8 cellular contexts compared by ENCODE assay signal in genomic region chr14:31560759-31561154, GRCh38. TPM values are rescaled to one million over a fixed set of nuclear protein-coding genes. Genes with fewer than 3 reads are reported as not detected.
DNase-seq lines count a peak whose midpoint lies in the region; ATAC-seq, FAIRE-seq and TF ChIP-seq lines count a peak whose summit lies in the region.

No MANE protein-coding gene starts in this region.

- H3K4me1 Mint-ChIP-seq in astrocyte (ENCODE audit: low read depth, unreplicated experiment) = no peaks in the 10 kb centered on the region

- 40 to 41% methylated on average over 7 of the region's 7 CpGs for WGBS in aorta, 2 donors

- H3K4me3 ChIP-seq in astrocyte (ENCODE audit: insufficient read depth, low read depth, low read length) = peak overlapping the region; percentile 90
- peak overlapping the region; percentile 71 for H3K4me3 ChIP-seq in lower lobe of right lung
- peak overlapping the region; percentile 55 to 77 for H3K4me3 ChIP-seq in aorta (ENCODE audit: low read length in 2 of 2)

- H2AFZ ChIP-seq in astrocyte (ENCODE audit: low read depth, low read length) = peak overlapping the region; percentile 98

- peak; percentile 4 for ATAC-seq in GM18505 (IDR thresholded peaks at IDR 0.05; ENCODE audit: unreplicated experiment)
- ATAC-seq in HG03342 (IDR thresholded peaks at IDR 0.05; ENCODE audit: unreplicated experiment) = peak; percentile 16
- peak in 1 of 2 donors; percentile 7 for ATAC-seq in lower lobe of right lung
- ATAC-seq in aorta (ENCODE audit: low FRiP score) = no peak

- no peak for TF ChIP-seq POLR2A in GM18505 (IDR thresholded peaks at IDR 0.05; ENCODE audit: borderline replicate concordance, extremely low read depth, insufficient read depth, insufficient read length)

- H3K9me3 Mint-ChIP-seq in astrocyte (ENCODE audit: unreplicated experiment) = no peaks in the 10 kb centered on the region

- H3K4me3 Mint-ChIP-seq in astrocyte (ENCODE audit: unreplicated experiment) = peak overlapping the region; percentile 92

- H3K27me3 Mint-ChIP-seq in astrocyte (ENCODE audit: low read depth, unreplicated experiment) = no peaks in the 10 kb centered on the region

- no peaks in the 10 kb centered on the region for H3K79me2 ChIP-seq in astrocyte (ENCODE audit: insufficient read depth, low read length)

- peak overlapping the region; percentile 85 for H3K4me2 ChIP-seq in astrocyte (ENCODE audit: low read length)

- no peak for DNase-seq in astrocyte (ENCODE audit: low read depth)
- DNase-seq in lower lobe of right lung = no peak
- no peak for DNase-seq in aorta
- no peak for DNase-seq in NCI-H526 (lab: John Stamatoyannopoulos, UW)
- DNase-seq in NCI-H2227 treated with DMSO at 0.1 percent for 48 hours (lab: John Stamatoyannopoulos, UW) = no peak
- DNase-seq in dermis blood vessel endothelial cell = no peak

- TF ChIP-seq CTCF in astrocyte (IDR thresholded peaks at IDR 0.05; ENCODE audit: insufficient read depth, low read depth, low read length) (no peak), lower lobe of right lung (IDR thresholded peaks at IDR 0.05) (no peak)

- H3K4me1 ChIP-seq in astrocyte (ENCODE audit: insufficient read depth, low read length) (no peaks in the 10 kb centered on the region), lower lobe of right lung (peaks cover 6% of the 10 kb centered on the region), aorta (ENCODE audit: control insufficient read depth in 1 of 2, insufficient read depth in 2 of 2, low read length in 2 of 2) (no peaks in the 10 kb centered on the region)

- FAIRE-seq in astrocyte (lab: Jason Lieb, UNC) = no peak

- no peaks in the 10 kb centered on the region for H4K20me1 ChIP-seq in astrocyte (ENCODE audit: insufficient read depth, low read length)

- H3K9me3 ChIP-seq in astrocyte (ENCODE audit: insufficient read depth, low read depth, low read length) = no peaks in the 10 kb centered on the region
- H3K9me3 ChIP-seq in lower lobe of right lung = no peaks in the 10 kb centered on the region
- no peaks in the 10 kb centered on the region for H3K9me3 ChIP-seq in aorta (ENCODE audit: control insufficient read depth, low read length)

- intact Hi-C loops in lower lobe of right lung (cut with DNase I) = no loop called here
- intact Hi-C loops in aorta (cut with DNase I) = no loop called here

- H3K36me3 ChIP-seq in astrocyte (ENCODE audit: insufficient read depth, low read length) = no peaks in the 10 kb centered on the region
- H3K36me3 ChIP-seq in lower lobe of right lung = no peaks in the 10 kb centered on the region
- no peaks in the 10 kb centered on the region for H3K36me3 ChIP-seq in aorta (ENCODE audit: control insufficient read depth in 1 of 2, insufficient read depth in 2 of 2, low read length in 1 of 2)

- peak overlapping the region; percentile 95 for H3K9ac ChIP-seq in astrocyte (ENCODE audit: low read length)

- no peaks in the 10 kb centered on the region for H3K36me3 Mint-ChIP-seq in astrocyte (ENCODE audit: low read depth, unreplicated experiment)

- H3K27ac Mint-ChIP-seq in astrocyte (ENCODE audit: unreplicated experiment) = peak overlapping the region; percentile 93

- peak overlapping the region; percentile 93 for H3K27ac ChIP-seq in astrocyte (ENCODE audit: low read depth, low read length)
- H3K27ac ChIP-seq in lower lobe of right lung = peak overlapping the region; percentile 90
- H3K27ac ChIP-seq in aorta (ENCODE audit: low read depth in 1 of 2, low read length in 2 of 2) = no peak overlapping the region

- H3K27me3 ChIP-seq in astrocyte (ENCODE audit: insufficient read depth, low read length) = peaks cover 7% of the 10 kb centered on the region
- H3K27me3 ChIP-seq in lower lobe of right lung (ENCODE audit: low read depth) = no peaks in the 10 kb centered on the region
- H3K27me3 ChIP-seq in aorta (ENCODE audit: control insufficient read depth in 1 of 2, insufficient read depth in 2 of 2, low read length in 1 of 2) = no peaks in the 10 kb centered on the region

RNA-seq across cellular contexts. Expression of gene NUBPL, which starts 0.4 kb away (rescaled TPM):
- total RNA-seq in astrocyte (8.2 and 9.0 TPM in 2 replicates), lower lobe of right lung (8.6 TPM), aorta (10 to 100 TPM; 10.7 to 15.9 TPM), dermis blood vessel endothelial cell (4.1 and 6.3 TPM in 2 replicates)
- polyA plus RNA-seq in aorta = 1 to 10 TPM; 6.6 to 8.4 TPM

Comparison
In these comparisons a context has a peak if more than half of its experiments do, and no peak if none do; other contexts are left out.
1. H3K27ac ChIP-seq: peak in astrocyte (single experiment) and lower lobe of right lung (single experiment); none in aorta (0 of 2).
2. Peak in every context shown above with its lines, with median percentiles within 50 percentile points of each other: H3K4me3 ChIP-seq.